23 cellular contexts compared by ENCODE assay signal in the genomic region with DNA sequence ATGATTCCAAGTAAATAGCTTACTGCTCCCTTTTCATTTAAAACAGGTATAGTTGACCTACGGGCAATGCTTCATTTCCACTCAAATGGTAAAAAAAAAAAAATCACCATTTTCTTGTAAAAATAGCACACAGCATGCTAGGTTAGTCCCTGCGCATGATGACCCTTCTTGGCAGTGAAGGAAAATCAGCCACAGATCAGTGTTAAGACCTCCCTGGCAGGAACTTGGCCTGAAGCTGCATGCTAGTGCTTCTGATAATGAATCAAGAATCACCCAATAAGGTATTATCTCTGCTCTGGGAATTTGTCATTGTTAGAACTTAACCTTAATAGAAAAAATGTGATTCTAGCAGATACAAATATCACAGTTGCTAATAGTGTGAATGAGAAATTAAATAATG.
"Had no signal": no experiment of that assay in that cellular context is flagged by ENCODE, and none has a peak within 500 bp of the region (broad histone marks: within the 10 kb centered on the region; RNA-seq: fewer than 3 reads in every experiment).

No MANE protein-coding gene starts in this region.

- H3K4me2 ChIP-seq: hepatocyte had no signal

- H3K9me3 ChIP-seq: colonic mucosa, esophagus muscularis mucosa, gastroesophageal sphincter, lower lobe of right lung, mucosa of descending colon had no signal

- H3K27ac ChIP-seq: colonic mucosa, esophagus muscularis mucosa, foreskin keratinocyte, gastroesophageal sphincter, heart left ventricle, hepatocyte, lower lobe of right lung had no signal

- H3K27me3 ChIP-seq: colonic mucosa, esophagus muscularis mucosa, foreskin keratinocyte, gastroesophageal sphincter, heart left ventricle, hepatocyte had no signal

- H2AFZ ChIP-seq: hepatocyte had no signal

- H3K9me3 Mint-ChIP-seq: dendritic cell treated with granulocyte-macrophage colony-stimulating factor and Interleukin-4, amounts not matched to agents 40 ng/mL and 50 ng/mL, for 4 days; immature natural killer cell; mesothelial cell of epicardium; naive thymus-derived CD8-positive, alpha-beta T cell had no signal

- H3K36me3 ChIP-seq: colonic mucosa, esophagus muscularis mucosa, lower lobe of right lung had no signal

- DNase-seq: colonic mucosa; cortex of kidney; effector memory CD4-positive, alpha-beta T cell; foreskin keratinocyte; heart left ventricle; hypothalamus; immature natural killer cell; islet precursor cell; kidney; kidney glomerular epithelial cell; left colon; left ventricle myocardium superior; lower lobe of right lung; mesenchymal stem cell; mucosa of descending colon; naive B cell; naive thymus-derived CD8-positive, alpha-beta T cell had no signal

- ATAC-seq: gastroesophageal sphincter; heart left ventricle; left colon; left lobe of liver; left ventricle myocardium superior; lower lobe of right lung; mucosa of descending colon; naive thymus-derived CD8-positive, alpha-beta T cell had no signal

- H3K4me3 ChIP-seq: colonic mucosa, esophagus muscularis mucosa, gastroesophageal sphincter, heart left ventricle, hepatocyte, lower lobe of right lung, mucosa of descending colon had no signal

- H3K79me2 ChIP-seq: hepatocyte had no signal

- H3K27ac Mint-ChIP-seq: dendritic cell treated with granulocyte-macrophage colony-stimulating factor and Interleukin-4, amounts not matched to agents 40 ng/mL and 50 ng/mL, for 4 days; immature natural killer cell; mesothelial cell of epicardium; naive B cell; naive thymus-derived CD8-positive, alpha-beta T cell had no signal
